Comparison of ENCODE assay signal across 9 cellular contexts in genomic region chr12:45730116-45730841, GRCh38. TPM values are rescaled to one million over a fixed set of nuclear protein-coding genes. Genes with fewer than 3 reads are reported as not detected.
DNase-seq lines count a peak whose midpoint lies in the region; ATAC-seq, FAIRE-seq and TF ChIP-seq lines count a peak whose summit lies in the region.
"Had no signal": no experiment of that assay in that cellular context is flagged by ENCODE, and none has a peak within 500 bp of the region (broad histone marks: within the 10 kb centered on the region; RNA-seq: fewer than 3 reads in every experiment).

No MANE protein-coding gene starts in this region.

- no peak overlapping the region for H2BK12ac ChIP-seq in neuronal stem cell (ENCODE audit: low read length)

- intact Hi-C loops in CD8-positive, alpha-beta T cell (cut with DNase I, micrococcal nuclease), result loop anchor here (2.0 to 10.0 kb wide), 5 partner anchors 485 to 1977 kb away; partner anchors contain the start of gene RPAP3 (in 1 of the 2)

- H3K4me1 Mint-ChIP-seq in CD8-positive, alpha-beta T cell (ENCODE audit: low read depth), result peaks cover 27% of the 10 kb centered on the region

- peaks cover 24% of the 10 kb centered on the region for H3K4me1 ChIP-seq in CD8-positive, alpha-beta T cell (ENCODE audit: insufficient read depth, low read length)
- H3K4me1 ChIP-seq in neuronal stem cell (ENCODE audit: control insufficient read depth in 2 of 2, insufficient read depth in 1 of 2, low read depth in 1 of 2, low read length in 2 of 2) (peaks cover 0 to 8% of the 10 kb centered on the region in 2 donors), suprapubic skin (peaks cover 45% of the 10 kb centered on the region)

- H2AFZ ChIP-seq in neuronal stem cell (ENCODE audit: low read length), result peak overlapping the region; percentile 84

- H3K27ac Mint-ChIP-seq in CD8-positive, alpha-beta T cell, result peak overlapping the region; percentile 97

- H3K4me3 ChIP-seq in CD8-positive, alpha-beta T cell (ENCODE audit: low read depth, low read length), result peak overlapping the region; percentile 75
- H3K4me3 ChIP-seq in neuronal stem cell (ENCODE audit: low read length in 2 of 2) (peak overlapping the region; percentile 93 to 96), suprapubic skin (peak overlapping the region; percentile 88)

- no peak for TF ChIP-seq CTCF in CD8-positive, alpha-beta T cell (IDR thresholded peaks at IDR 0.05)
- TF ChIP-seq CTCF in RWPE1 (conservative IDR thresholded peaks at IDR 0.05; ENCODE audit: low read depth) (no peak), suprapubic skin (IDR thresholded peaks at IDR 0.05) (no peak)

- TF ChIP-seq POLR2A in suprapubic skin (IDR thresholded peaks at IDR 0.05), result no peak

- H3K9me3 Mint-ChIP-seq in CD8-positive, alpha-beta T cell, result no peaks in the 10 kb centered on the region

- H3K4ac ChIP-seq in neuronal stem cell (ENCODE audit: low read length), result no peak overlapping the region

- ATAC-seq in CD8-positive, alpha-beta T cell, result peak; percentile 4
- ATAC-seq in GM19023 (IDR thresholded peaks at IDR 0.05; ENCODE audit: unreplicated experiment), result no peak

- CTCF ChIA-PET in CD8-positive, alpha-beta T cell (lab: Charles Lee), result interaction anchor here (1.2 to 1.6 kb wide), 4 partner anchors 12 to 186 kb away, joined by 3 to 9 read pairs (median 6); no protein-coding TSS in a partner anchor
- CTCF ChIA-PET in RWPE1 (lab: Yijun Ruan, JAX), result interaction anchor here (0.6 kb wide), 2 partner anchors 27 to 275 kb away, joined by 3 read pairs; no protein-coding TSS in a partner anchor

- H3K23ac ChIP-seq in neuronal stem cell (ENCODE audit: low read depth, low read length, poor library complexity), result peak overlapping the region; percentile 80

- no peaks in the 10 kb centered on the region for H3K27me3 Mint-ChIP-seq in CD8-positive, alpha-beta T cell (ENCODE audit: low read depth)

- H4K91ac ChIP-seq in neuronal stem cell (ENCODE audit: low read depth, low read length, poor library complexity), result no peak overlapping the region

- peak overlapping the region; percentile 82 for H3K14ac ChIP-seq in neuronal stem cell (ENCODE audit: low read length)

- peak overlapping the region; percentile 96 for H3K18ac ChIP-seq in neuronal stem cell (ENCODE audit: low read length)

- H2BK5ac ChIP-seq in neuronal stem cell (ENCODE audit: low read length), result peak overlapping the region; percentile 94

- H3K79me1 ChIP-seq in neuronal stem cell (ENCODE audit: low read depth, low read length), result no peaks in the 10 kb centered on the region

- no peak overlapping the region for H2BK15ac ChIP-seq in neuronal stem cell (ENCODE audit: low read length)

- no peaks in the 10 kb centered on the region for H3K9me3 ChIP-seq in CD8-positive, alpha-beta T cell (ENCODE audit: low read length)
- H3K9me3 ChIP-seq in neuronal stem cell (replicated peaks in 1 of 2; ENCODE audit: control insufficient read depth in 2 of 2, insufficient read depth in 1 of 2, low read depth in 1 of 2, low read length in 2 of 2), result peaks cover 0 to 4% of the 10 kb centered on the region in 2 donors
- no peaks in the 10 kb centered on the region for H3K9me3 ChIP-seq in suprapubic skin

- H3K9ac ChIP-seq in neuronal stem cell (ENCODE audit: low read depth, low read length, poor library complexity), result peak overlapping the region; percentile 72

- peak overlapping the region; percentile 73 for H3K27ac ChIP-seq in CD8-positive, alpha-beta T cell (ENCODE audit: low read depth, low read length)
- H3K27ac ChIP-seq in RWPE1 (peak overlapping the region; percentile 99), neuronal stem cell (replicated peaks; ENCODE audit: low read length) (peak overlapping the region; percentile 98), suprapubic skin (peak overlapping the region; percentile 100)

- peak overlapping the region; percentile 81 for H2AK5ac ChIP-seq in neuronal stem cell (ENCODE audit: low read depth, low read length)

- FAIRE-seq in HTR-8/SVneo (lab: Jason Lieb, UNC), result no peak
- FAIRE-seq: TTC549 had no signal

- no peak overlapping the region for H4K8ac ChIP-seq in neuronal stem cell (ENCODE audit: low read depth, low read length)

- POLR2A ChIA-PET in CD8-positive, alpha-beta T cell (lab: Charles Lee), result interaction anchor here (0.7 to 5.1 kb wide), 7 partner anchors 10 to 539 kb away, joined by 3 to 44 read pairs (median 13); partner anchors contain the start of genes SCAF11 and SLC38A1
- POLR2A ChIA-PET in RWPE1 (lab: Yijun Ruan, JAX; ENCODE audit: low non-redundant PET), result interaction anchor here (0.6 kb wide), 1 partner anchor 262 kb away, joined by 5 read pairs; no protein-coding TSS in a partner anchor

- H3K4me3 Mint-ChIP-seq in CD8-positive, alpha-beta T cell, result peak overlapping the region; percentile 96

- peaks cover 33% of the 10 kb centered on the region for H3K36me3 Mint-ChIP-seq in CD8-positive, alpha-beta T cell

- no peak for TF ChIP-seq EP300 in suprapubic skin (IDR thresholded peaks at IDR 0.05)

- WGBS in neuronal stem cell (ENCODE audit: extremely low coverage in 2 of 2, insufficient read length in 2 of 2, insufficient replicate concordance in 1 of 2), 2 donors, result no CpG with 5 or more reads among the region's 80 CpGs
- under 1% methylated on average over 28 of the region's 80 CpGs for WGBS in suprapubic skin

- peak overlapping the region; percentile 72 for H2BK120ac ChIP-seq in neuronal stem cell (ENCODE audit: low read depth, low read length)

- H3K27me3 ChIP-seq in CD8-positive, alpha-beta T cell (ENCODE audit: insufficient read depth, low read length), result no peaks in the 10 kb centered on the region
- no peaks in the 10 kb centered on the region for H3K27me3 ChIP-seq in neuronal stem cell (ENCODE audit: control insufficient read depth in 3 of 3, insufficient read depth in 3 of 3, low read depth in 1 of 3, low read length in 3 of 3)
- H3K27me3 ChIP-seq in suprapubic skin, result no peaks in the 10 kb centered on the region

- peak overlapping the region; percentile 40 for H3K4me2 ChIP-seq in neuronal stem cell (ENCODE audit: insufficient read depth, low read length, poor library complexity, severe bottlenecking)

- DNase-seq in CD8-positive, alpha-beta T cell, result peak; percentile 45 to 81 (median 62)
- DNase-seq in HTR-8/SVneo (ENCODE audit: insufficient read length, low spot score) (peak; percentile 33), RWPE1 (ENCODE audit: low spot score) (peak; percentile 11), germinal center (ENCODE audit: low spot score) (peak; percentile 17), neuronal stem cell (ENCODE audit: low spot score) (peak; percentile 66), suprapubic skin (ENCODE audit: low spot score in 2 of 2) (peak in 1 of 2 donors; percentile 71)
- peak; percentile 65 for DNase-seq in activated naive CD4-positive, alpha-beta T cell treated with Interleukin-2 at 50 U/mL for 16 hours

- H3K36me3 ChIP-seq in CD8-positive, alpha-beta T cell (ENCODE audit: insufficient read depth, low read length), result no peaks in the 10 kb centered on the region
- peaks cover 0 to 41% of the 10 kb centered on the region in 2 donors for H3K36me3 ChIP-seq in neuronal stem cell (replicated peaks in 1 of 2; ENCODE audit: control insufficient read depth in 2 of 2, insufficient read depth in 2 of 2, low read length in 2 of 2)
- H3K36me3 ChIP-seq in suprapubic skin, result no peaks in the 10 kb centered on the region

RNA-seq across cellular contexts. Expression of gene ARID2, which starts 0.8 kb away (rescaled TPM):
- 10 to 100 TPM; 47.9 to 49.7 TPM for total RNA-seq in CD8-positive, alpha-beta T cell
- 23.2 TPM for polyA plus RNA-seq in neuronal stem cell (2013, experiment 1 of 2)
- 23.9 TPM for polyA plus RNA-seq in neuronal stem cell (2013, experiment 2 of 2)
- total RNA-seq in suprapubic skin, result 10 to 100 TPM; 32.1 to 79.1 (median 41.5) TPM
